ENCODE assay signal across 11 cellular contexts in genomic region chr2:111219285-111219684, GRCh38.
DNase-seq lines count a peak whose midpoint lies in the region; ATAC-seq, FAIRE-seq and TF ChIP-seq lines count a peak whose summit lies in the region.
"Had no signal": no experiment of that assay in that cellular context is flagged by ENCODE, and none has a peak within 500 bp of the region (broad histone marks: within the 10 kb centered on the region; RNA-seq: fewer than 3 reads in every experiment).

No MANE protein-coding gene starts in this region.

- H3K4me3 ChIP-seq in GM12865 (ENCODE audit: low read depth, low read length) (no peak overlapping the region), K562 (no peak overlapping the region)

- no peak overlapping the region for H3K9ac ChIP-seq in K562 (ENCODE audit: insufficient read depth in 1 of 2, low read depth in 2 of 2, low read length in 2 of 2)

- H3K27me3 Mint-ChIP-seq in T-cell: peaks cover 13 to 16% of the 10 kb centered on the region in 2 donors

- CTCF ChIA-PET in K562 (lab: Yijun Ruan, JAX; ENCODE audit: low intra/inter-chr PET ratio): no interaction called here
- CTCF ChIA-PET in T-cell (lab: Charles Lee): no interaction called here

- H3K9me1 ChIP-seq in K562 (ENCODE audit: control insufficient read depth, insufficient read depth, low read length): no peaks in the 10 kb centered on the region

- peaks cover 4% of the 10 kb centered on the region for H3K9me3 ChIP-seq in K562 (replicated peaks; ENCODE audit: control insufficient read depth, insufficient read depth, low read depth, low read length)

- no peak overlapping the region for H3K27ac ChIP-seq in K562 (ENCODE audit: extremely low read depth, low read depth, low read length)

- no peak overlapping the region for H3K4me3 Mint-ChIP-seq in T-cell
- H3K4me3 Mint-ChIP-seq: CD4-positive, alpha-beta memory T cell had no signal

- peak; percentile 81 for ATAC-seq in GM21423 (IDR thresholded peaks at IDR 0.05; ENCODE audit: unreplicated experiment)
- peak; percentile 90 for ATAC-seq in HG03432 (IDR thresholded peaks at IDR 0.05; ENCODE audit: unreplicated experiment)
- no peak for ATAC-seq in K562
- no peak for ATAC-seq in T-cell (replicated peaks in 1 of 4)

- BruUV-seq in K562 (replicated peaks; lab: Mats Ljungman, UMichigan): no TSS peak

- in situ Hi-C loops in K562 (cut with MboI): no loop called here

- TF ChIP-seq RAD21 in K562 (CRISPR knock-in tag; conservative IDR thresholded peaks at IDR 0.05 in 1 of 2, IDR thresholded peaks at IDR 0.05 in 1 of 2): no peak

- H3K36me3 ChIP-seq in K562 (ENCODE audit: control insufficient read depth, insufficient read depth, low read length): no peaks in the 10 kb centered on the region; the same call in 2 of the 3 replicates

- no peaks in the 10 kb centered on the region for H3K79me2 ChIP-seq in K562 (ENCODE audit: control insufficient read depth, insufficient read depth, low read length)

- no peak for TF ChIP-seq POLR2A in K562 (conservative IDR thresholded peaks at IDR 0.05)

- DNase-seq in GM12865 (ENCODE audit: low read depth): peak; percentile 90
- no peak for DNase-seq in K562 (ENCODE audit: extremely low read depth in 1 of 4, low spot score in 3 of 4)
- no peak for DNase-seq in NCI-H1436 (lab: John Stamatoyannopoulos, UW)
- no peak for DNase-seq in pons (ENCODE audit: low spot score)
- no peak for DNase-seq in stimulated activated CD4-positive, alpha-beta T cell treated with anti-CD3 and anti-CD28 coated beads, Interleukin-4, amount 100 ng/mL, for 1 hour
- no peak for DNase-seq in T-cell
- DNase-seq: activated CD8-positive, alpha-beta memory T cell treated with anti-CD3 and anti-CD28 coated beads, Interleukin-2, amount 50 U/mL, for 48 hours; CD4-positive, alpha-beta memory T cell; NCI-H1417 had no signal

- peaks cover 4 to 9% (median 7%) of the 10 kb centered on the region in 3 donors for H3K9me3 Mint-ChIP-seq in T-cell

- H3K4me2 ChIP-seq in K562 (ENCODE audit: insufficient read depth, low read length): no peak overlapping the region

- no peaks in the 10 kb centered on the region for H3K4me1 Mint-ChIP-seq in T-cell
- H3K4me1 Mint-ChIP-seq: CD4-positive, alpha-beta memory T cell had no signal

- H3K36me3 Mint-ChIP-seq in T-cell: peaks cover 4% of the 10 kb centered on the region

- H3K27me3 ChIP-seq in K562 (ENCODE audit: control insufficient read depth in 2 of 2, insufficient read depth in 2 of 2, low read length in 2 of 2): no peaks in the 10 kb centered on the region

- no peak for TF ChIP-seq EP300 in K562 (IDR thresholded peaks at IDR 0.05; ENCODE audit: low read length)

- H4K20me1 ChIP-seq in K562 (replicated peaks; ENCODE audit: control insufficient read depth, insufficient read depth, low read length): no peaks in the 10 kb centered on the region

- no peak overlapping the region for H3K27ac Mint-ChIP-seq in T-cell

- POLR2A ChIA-PET in K562 (lab: Yijun Ruan, JAX): no interaction called here
- POLR2A ChIA-PET in T-cell (lab: Charles Lee): no interaction called here

- H3K4me1 ChIP-seq in K562 (replicated peaks in 1 of 2; ENCODE audit: control insufficient read depth in 2 of 2, insufficient read depth in 2 of 2, low read length in 2 of 2): no peaks in the 10 kb centered on the region; a peak in 1 of 5 replicates

- no peak for FAIRE-seq in K562 (lab: Jason Lieb, UNC)

- TF ChIP-seq CTCF in GM12865 (IDR thresholded peaks at IDR 0.05; ENCODE audit: insufficient read depth, low read depth, low read length, missing control alignments) (no peak), K562 (IDR thresholded peaks at IDR 0.05 in 2 of 3, conservative IDR thresholded peaks at IDR 0.05 in 1 of 3; ENCODE audit: insufficient read depth in 2 of 3, low read depth in 1 of 3, low read length in 3 of 3) (no peak)

- H2AFZ ChIP-seq in K562 (ENCODE audit: low read depth, low read length): no peak overlapping the region

- WGBS in K562 (ENCODE audit: insufficient coverage, low coverage, missing lambda C conversion rate): 70% methylated on average over 6 of the region's 6 CpGs

- intact Hi-C loops in K562 (cut with micrococcal nuclease): no loop called here

TF ChIP-seq in K562, 482 proteins besides CTCF, POLR2A, EP300 and RAD21:
- TF ChIP-seq PHF21A (IDR thresholded peaks at IDR 0.05; ENCODE audit: borderline replicate concordance, low read depth) (no peak), MECOM (CRISPR knock-in tag; IDR thresholded peaks at IDR 0.05) (no peak), ZNF316 (IDR thresholded peaks at IDR 0.05) (0 out of 2 replicates have a peak, but pooled peaks have one; percentile 14), NFE2 (IDR thresholded peaks at IDR 0.05; ENCODE audit: low read depth) (0 out of 2 replicates have a peak, but pooled peaks have one; percentile 32), RAD51 (IDR thresholded peaks at IDR 0.05; ENCODE audit: borderline replicate concordance, low read depth) (no peak), SRSF3 (IDR thresholded peaks at IDR 0.05; ENCODE audit: insufficient read depth, low read length) (no peak), ADNP (tag; IDR thresholded peaks at IDR 0.05) (no peak), GATAD2B (IDR thresholded peaks at IDR 0.05; ENCODE audit: borderline replicate concordance) (no peak), FOXP4 (CRISPR knock-in tag; IDR thresholded peaks at IDR 0.05; ENCODE audit: borderline replicate concordance) (no peak)
TF ChIP-seq in K562: peak in this region for 2.

Comparison
In these comparisons a context has a peak if more than half of its experiments do, and no peak if none do; other contexts are left out.
1. ATAC-seq: peak in GM21423 (single experiment) and HG03432 (single experiment); none in K562 (single experiment) and T-cell (0 of 4).